Comparison of ENCODE assay signal across 8 cellular contexts in the genomic region with DNA sequence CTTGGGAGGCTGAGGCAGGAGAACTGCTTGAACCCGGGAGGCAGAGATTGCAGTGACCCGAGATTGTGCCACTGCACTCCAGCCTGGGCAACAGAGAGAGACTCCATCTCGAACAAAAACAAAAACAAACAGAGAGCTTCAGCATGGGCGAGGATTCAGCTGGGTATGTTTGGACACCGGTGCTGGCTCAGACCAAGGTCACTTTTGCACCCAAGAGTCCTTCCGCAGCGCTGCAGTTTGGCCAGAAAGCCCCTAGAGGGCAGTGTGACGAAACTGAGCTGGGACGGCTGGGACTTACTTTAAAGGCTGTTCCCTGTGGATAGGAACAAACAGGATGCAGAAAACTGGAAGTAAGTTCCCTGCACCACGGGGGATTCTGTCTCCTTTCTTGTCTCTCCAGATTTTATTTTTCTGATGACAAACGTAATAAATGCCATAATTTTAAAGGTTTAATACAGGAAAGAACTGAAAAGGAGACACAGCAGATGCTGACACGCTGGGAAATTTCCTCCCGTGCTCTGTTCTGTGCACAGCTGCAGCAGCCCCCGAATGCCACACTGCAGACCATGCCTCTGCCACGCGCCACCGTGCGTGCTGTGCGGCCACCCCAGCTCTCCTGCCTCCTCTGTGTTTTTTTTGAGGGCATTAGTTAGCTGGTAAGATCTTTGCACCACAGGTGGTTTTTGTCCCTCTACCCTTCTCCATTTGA. TPM values are rescaled to one million over a fixed set of nuclear protein-coding genes. Genes with fewer than 3 reads are reported as not detected.
DNase-seq lines count a peak whose midpoint lies in the region; ATAC-seq and TF ChIP-seq lines count a peak whose summit lies in the region.

No MANE protein-coding gene starts in this region.

- H3K4me3 ChIP-seq in DND-41 (ENCODE audit: low read depth in 1 of 2, low read length in 2 of 2) (no peak overlapping the region), MM.1S (ENCODE audit: low read length) (no peak overlapping the region), adrenal gland (no peak overlapping the region), heart right ventricle (peak overlapping the region in 4 of 10 donors; percentile 13 to 42 (median 26)), aorta (ENCODE audit: low read length in 2 of 2) (no peak overlapping the region)

- 0 out of 2 replicates have a peak, but pooled peaks cover 8% of the 10 kb centered on the region for H3F3A ChIP-seq in MM.1S (ENCODE audit: insufficient read depth, low read length)

- H3K9ac ChIP-seq in DND-41 (ENCODE audit: low read depth, low read length) (no peak overlapping the region), MM.1S (ENCODE audit: low read length) (no peak overlapping the region)

- TF ChIP-seq POLR2A in adrenal gland (IDR thresholded peaks at IDR 0.05): no peak

- H3K9me3 ChIP-seq in DND-41 (ENCODE audit: insufficient read depth, low read length, severe bottlenecking) (no peaks in the 10 kb centered on the region), MM.1S (replicated peaks; ENCODE audit: insufficient read depth, low read length) (no peaks in the 10 kb centered on the region), adrenal gland (replicated peaks in 1 of 3) (no peaks in the 10 kb centered on the region), heart right ventricle (peaks cover 0 to 4% (median 0%) of the 10 kb centered on the region in 11 donors), aorta (ENCODE audit: control insufficient read depth, low read length) (no peaks in the 10 kb centered on the region)

- peak; percentile 92 for TF ChIP-seq CTCF in DND-41 (IDR thresholded peaks at IDR 0.05; ENCODE audit: borderline replicate concordance, extremely low read depth, low read length, poor library complexity, severe bottlenecking)
- TF ChIP-seq CTCF in MM.1S (IDR thresholded peaks at IDR 0.05; ENCODE audit: low read length): peak; percentile 87
- peak; percentile 91 to 94 (median 93) for TF ChIP-seq CTCF in adrenal gland (IDR thresholded peaks at IDR 0.05)
- TF ChIP-seq CTCF in heart right ventricle (IDR thresholded peaks at IDR 0.05): peak; percentile 85 to 97 (median 93)

- H3K36me3 ChIP-seq in DND-41 (ENCODE audit: insufficient read depth, low read length) (no peaks in the 10 kb centered on the region), MM.1S (replicated peaks; ENCODE audit: insufficient read depth, low read length) (peaks cover 2% of the 10 kb centered on the region; the same call in 1 of the 2 replicates), adrenal gland (replicated peaks in 1 of 2) (peaks cover 0 to 25% of the 10 kb centered on the region in 2 donors), heart right ventricle (peaks cover 0 to 53% (median 27%) of the 10 kb centered on the region in 9 donors), aorta (ENCODE audit: control insufficient read depth in 1 of 2, insufficient read depth in 2 of 2, low read length in 1 of 2) (peaks cover 0 to 2% of the 10 kb centered on the region in 2 donors)

- H4K20me1 ChIP-seq in DND-41 (ENCODE audit: insufficient read depth, low read length) (no peaks in the 10 kb centered on the region), MM.1S (ENCODE audit: insufficient read depth, low read length) (no peaks in the 10 kb centered on the region)

- H3K4me1 ChIP-seq in DND-41 (ENCODE audit: insufficient read depth, low read length) (no peaks in the 10 kb centered on the region), MM.1S (ENCODE audit: low read length) (no peaks in the 10 kb centered on the region), adrenal gland (replicated peaks in 1 of 2) (peaks cover 4 to 9% of the 10 kb centered on the region in 2 donors), heart right ventricle (peaks cover 3 to 39% (median 12%) of the 10 kb centered on the region in 9 donors), aorta (ENCODE audit: control insufficient read depth in 1 of 2, insufficient read depth in 2 of 2, low read length in 2 of 2) (no peaks in the 10 kb centered on the region)

- DNase-seq in DND-41 (peak; percentile 62), MM.1S (peak; percentile 61), SKM-1 (lab: John Stamatoyannopoulos, UW; ENCODE audit: unreplicated experiment) (peak; percentile 7), adrenal gland (peak; percentile 88 to 96 (median 92)), heart right ventricle (peak; percentile 84 to 87), renal cortical epithelial cell (ENCODE audit: low read depth) (peak; percentile 68), aorta (peak; percentile 87 to 92)

- H3K27me3 ChIP-seq in DND-41 (ENCODE audit: insufficient read depth, low read length, poor library complexity) (no peaks in the 10 kb centered on the region), MM.1S (replicated peaks; ENCODE audit: insufficient read depth, low read length) (no peaks in the 10 kb centered on the region), adrenal gland (no peaks in the 10 kb centered on the region), heart right ventricle (no peaks in the 10 kb centered on the region), aorta (ENCODE audit: control insufficient read depth in 1 of 2, insufficient read depth in 2 of 2, low read length in 1 of 2) (no peaks in the 10 kb centered on the region)

- intact Hi-C loops in adrenal gland (cut with DNase I): loop anchor here (2.0 to 5.0 kb wide), 2 partner anchors 105 to 106 kb away; no protein-coding TSS in a partner anchor
- intact Hi-C loops in heart right ventricle (cut with DNase I): loop anchor here (1.0 to 10.0 kb wide), 6 partner anchors 56 to 106 kb away; partner anchors contain the start of gene TIMP2 (in 2 of the 10)
- intact Hi-C loops in aorta (cut with DNase I): loop anchor here (1.0 to 5.0 kb wide), 4 partner anchors 56 to 106 kb away; no protein-coding TSS in a partner anchor

- no peaks in the 10 kb centered on the region for H3K79me2 ChIP-seq in DND-41 (ENCODE audit: insufficient read depth, low read length)
- H3K79me2 ChIP-seq in MM.1S (ENCODE audit: low read length): peaks cover 40% of the 10 kb centered on the region

- H3K4me2 ChIP-seq in DND-41 (ENCODE audit: insufficient read depth, low read length) (no peak overlapping the region), MM.1S (ENCODE audit: low read depth, low read length) (no peak overlapping the region)

- ATAC-seq in DND-41 (ENCODE audit: insufficient read depth, low read depth) (peak; percentile 75), heart right ventricle (peak; percentile 68 to 88 (median 83)), aorta (ENCODE audit: low FRiP score) (peak; percentile 69), GM21423 (IDR thresholded peaks at IDR 0.05; ENCODE audit: unreplicated experiment) (no peak)

- no peaks in the 10 kb centered on the region for H3K9me2 ChIP-seq in MM.1S (replicated peaks; ENCODE audit: insufficient read depth, low read length)

- H2AFZ ChIP-seq in DND-41 (ENCODE audit: low read depth, low read length) (no peak overlapping the region), MM.1S (ENCODE audit: low read length) (no peak overlapping the region)

- H3K27ac ChIP-seq in DND-41 (ENCODE audit: low read length) (no peak overlapping the region), MM.1S (ENCODE audit: low read length) (no peak overlapping the region; the same call in 1 of the 2 replicates), adrenal gland (peak overlapping the region in 2 of 5 donors; percentile 13 to 61), heart right ventricle (peak overlapping the region in 7 of 10 donors; percentile 13 to 60 (median 48)), aorta (ENCODE audit: low read depth in 1 of 2, low read length in 2 of 2) (no peak overlapping the region)

- 15 to 21% (median 19%) methylated on average over 18 to 19 of the region's 19 CpGs for WGBS in adrenal gland, 4 donors
- 16 to 18% methylated on average over 19 of the region's 19 CpGs for WGBS in heart right ventricle, 2 donors
- 17 to 25% methylated on average over 19 of the region's 19 CpGs for WGBS in aorta, 2 donors

RNA-seq across cellular contexts. Expression of gene USP36, which starts 25.2 kb away (rescaled TPM):
- total RNA-seq in adrenal gland: 10 to 100 TPM; 15.7 to 69.1 (median 47.1) TPM
- 10 to 100 TPM; 19.7 to 48.8 (median 44.8) TPM for polyA plus RNA-seq in adrenal gland
- total RNA-seq in heart right ventricle: 10 to 100 TPM; 20.1 to 28.8 (median 24.9) TPM
- polyA plus RNA-seq in heart right ventricle: 10 to 100 TPM; 10.0 to 15.4 TPM
- total RNA-seq in renal cortical epithelial cell: 14.8 and 33.5 TPM in 2 replicates
- total RNA-seq in aorta: 10 to 100 TPM; 64.6 to 68.1 TPM
- 10 to 100 TPM in 1 of 2 donors, 1 to 10 TPM in 1; 5.9 to 33.4 TPM for polyA plus RNA-seq in aorta

RNA-seq across cellular contexts. Expression of gene CEP295NL, which starts 37.2 kb away (rescaled TPM):
- total RNA-seq in adrenal gland (1 to 10 TPM in 5 of 8 donors, under 1 TPM in 3; 0.18 to 5.1 (median 1.5) TPM), heart right ventricle (1 to 10 TPM in 2 of 10 donors, under 1 TPM in 8; 0.22 to 1.3 (median 0.82) TPM), renal cortical epithelial cell (0.69 and 1.5 TPM in 2 replicates), aorta (10 to 100 TPM; 10.1 to 13.9 TPM)
- polyA plus RNA-seq in adrenal gland (1 to 10 TPM in 1 of 3 donors, under 1 TPM in 2; 0.07 to 3.7 (median 0.13) TPM), heart right ventricle (1 to 10 TPM in 1 of 2 donors, under 1 TPM in 1; 0.04 to 2.6 TPM), aorta (under 1 TPM; 0.25 to 0.82 TPM)

RNA-seq across cellular contexts. Expression of gene TIMP2, which starts 59.4 kb away (rescaled TPM):
- 100 to 1,000 TPM; 112 to 275 (median 219) TPM for total RNA-seq in adrenal gland
- polyA plus RNA-seq in adrenal gland: 100 to 1,000 TPM in 1 of 3 donors, 10 to 100 TPM in 2; 50.8 to 153 (median 55.9) TPM
- total RNA-seq in heart right ventricle: 100 to 1,000 TPM in 4 of 10 donors, 10 to 100 TPM in 6; 77.5 to 118 (median 99.3) TPM
- 10 to 100 TPM; 32.4 to 44.1 TPM for polyA plus RNA-seq in heart right ventricle
- total RNA-seq in renal cortical epithelial cell: 16.1 and 42.1 TPM in 2 replicates
- 100 to 1,000 TPM; 657 to 732 TPM for total RNA-seq in aorta
- 100 to 1,000 TPM; 203 to 497 TPM for polyA plus RNA-seq in aorta

Comparison
In these comparisons a context has a peak if more than half of its experiments do, and no peak if none do; other contexts are left out.
1. DNase-seq: peak in every context shown above with its lines; median percentile 92 in adrenal gland; 90 in aorta; 86 in heart right ventricle; 68 in renal cortical epithelial cell; 62 in DND-41; 61 in MM.1S; 7 in SKM-1.
2. H3K27ac ChIP-seq: peak in heart right ventricle (7 of 10); none in DND-41 (single experiment), MM.1S (single experiment) and aorta (0 of 2).
3. Peak in every context shown above with its lines, with median percentiles within 50 percentile points of each other: CTCF ChIP-seq.